ENCODE assay signal across 12 cellular contexts in the genomic region with DNA sequence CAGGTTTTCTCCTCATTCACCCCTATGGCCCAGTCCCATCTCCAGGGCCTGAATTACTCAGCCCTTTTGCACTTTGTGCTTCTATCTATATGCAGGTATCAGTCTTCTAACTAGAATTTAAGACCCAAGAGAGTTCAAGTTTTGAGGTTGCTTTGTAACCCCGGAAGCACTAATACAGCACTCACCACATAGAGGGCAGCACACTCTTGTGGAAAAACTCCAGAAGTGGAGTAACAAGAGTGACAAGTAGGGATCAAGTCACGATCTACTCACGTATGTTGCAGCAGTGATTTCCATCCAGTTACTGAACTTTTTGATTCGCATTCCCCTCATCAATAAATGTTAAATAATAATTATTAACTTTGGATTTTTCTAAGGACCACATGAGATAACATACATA.
DNase-seq lines count a peak whose midpoint lies in the region; ATAC-seq and TF ChIP-seq lines count a peak whose summit lies in the region.
"Had no signal": no experiment of that assay in that cellular context is flagged by ENCODE, and none has a peak within 500 bp of the region (broad histone marks: within the 10 kb centered on the region; RNA-seq: fewer than 3 reads in every experiment).

No MANE protein-coding gene starts in this region.

- H3K9me3 ChIP-seq in DND-41 (ENCODE audit: insufficient read depth, low read length, severe bottlenecking) (no peaks in the 10 kb centered on the region), Loucy (ENCODE audit: insufficient read depth, low read depth, low read length) (no peaks in the 10 kb centered on the region), gastroesophageal sphincter (peaks cover 0 to 4% (median 0%) of the 10 kb centered on the region in 3 donors)
- no peaks in the 10 kb centered on the region for H3K9me3 ChIP-seq in effector memory CD4-positive, alpha-beta T cell (ENCODE audit: control insufficient read depth, low read length)

- H2AFZ ChIP-seq in DND-41 (ENCODE audit: low read depth, low read length) (no peak overlapping the region), Loucy (ENCODE audit: low read length) (no peak overlapping the region)

- DNase-seq in DND-41 (no peak), myocyte (ENCODE audit: low read depth) (peak; percentile 35), RPMI8226 (no peak)
- no peak for DNase-seq in effector memory CD4-positive, alpha-beta T cell
- DNase-seq: activated naive CD4-positive, alpha-beta T cell; NCI-H1048; retina had no signal

- 0 out of 2 replicates have a peak, but pooled peaks cover 2% of the 10 kb centered on the region for H4K20me1 ChIP-seq in DND-41 (ENCODE audit: insufficient read depth, low read length)
- no peaks in the 10 kb centered on the region for H4K20me1 ChIP-seq in Loucy (ENCODE audit: insufficient read depth, low read length, poor library complexity, severe bottlenecking)

- no peak for TF ChIP-seq POLR2A in gastroesophageal sphincter (IDR thresholded peaks at IDR 0.05)

- H3K4me3 Mint-ChIP-seq in dendritic cell treated with granulocyte-macrophage colony-stimulating factor and Interleukin-4, amounts not matched to agents 40 ng/mL and 50 ng/mL, for 4 days, result no peak overlapping the region

- H3K27me3 ChIP-seq in DND-41 (ENCODE audit: insufficient read depth, low read length, poor library complexity) (no peaks in the 10 kb centered on the region), Loucy (ENCODE audit: insufficient read depth, low read length, poor library complexity, severe bottlenecking) (no peaks in the 10 kb centered on the region), gastroesophageal sphincter (no peaks in the 10 kb centered on the region)
- H3K27me3 ChIP-seq in effector memory CD4-positive, alpha-beta T cell (replicated peaks; ENCODE audit: control insufficient read depth, insufficient read depth, low read length, poor library complexity, severe bottlenecking), result no peaks in the 10 kb centered on the region

- no peaks in the 10 kb centered on the region; the same call in 1 of the 2 replicates for H3K79me2 ChIP-seq in DND-41 (ENCODE audit: insufficient read depth, low read length)
- no peaks in the 10 kb centered on the region for H3K79me2 ChIP-seq in Loucy (ENCODE audit: insufficient read depth, low read length)

- peak overlapping the region; percentile 44 for H3K27ac Mint-ChIP-seq in dendritic cell treated with granulocyte-macrophage colony-stimulating factor and Interleukin-4, amounts not matched to agents 40 ng/mL and 50 ng/mL, for 4 days

- no peaks in the 10 kb centered on the region for H3K36me3 ChIP-seq in DND-41 (ENCODE audit: insufficient read depth, low read length)
- peaks cover 17% of the 10 kb centered on the region; the same call in 1 of the 2 replicates for H3K36me3 ChIP-seq in Loucy (ENCODE audit: insufficient read depth, low read length)
- no peaks in the 10 kb centered on the region for H3K36me3 ChIP-seq in gastroesophageal sphincter
- no peaks in the 10 kb centered on the region for H3K36me3 ChIP-seq in effector memory CD4-positive, alpha-beta T cell (ENCODE audit: control insufficient read depth, insufficient read depth, low read length)

- WGBS in gastroesophageal sphincter (ENCODE audit: low coverage in 1 of 2), 2 donors, result 96 to 97% methylated on average over 3 to 4 of the region's 4 CpGs

- H3K9me2 ChIP-seq in Loucy (replicated peaks; ENCODE audit: low read depth, low read length), result no peaks in the 10 kb centered on the region

- H3K4me3 ChIP-seq in DND-41 (ENCODE audit: low read depth in 1 of 2, low read length in 2 of 2), result no peak overlapping the region
- no peak overlapping the region for H3K4me3 ChIP-seq in Loucy (ENCODE audit: low read length, poor library complexity, severe bottlenecking)
- H3K4me3 ChIP-seq in gastroesophageal sphincter, result no peak overlapping the region
- H3K4me3 ChIP-seq in effector memory CD4-positive, alpha-beta T cell (ENCODE audit: insufficient read depth, low read depth, low read length, poor library complexity, severe bottlenecking), result no peak overlapping the region
- H3K4me3 ChIP-seq: SK-N-MC had no signal

- TF ChIP-seq EP300 in gastroesophageal sphincter (IDR thresholded peaks at IDR 0.05), result no peak

- no peaks in the 10 kb centered on the region for H3K9me3 Mint-ChIP-seq in dendritic cell treated with granulocyte-macrophage colony-stimulating factor and Interleukin-4, amounts not matched to agents 40 ng/mL and 50 ng/mL, for 4 days

- peaks cover 11% of the 10 kb centered on the region for H3K36me3 Mint-ChIP-seq in dendritic cell treated with granulocyte-macrophage colony-stimulating factor and Interleukin-4, amounts not matched to agents 40 ng/mL and 50 ng/mL, for 4 days (ENCODE audit: low read depth)

- H3K4me1 Mint-ChIP-seq in dendritic cell treated with granulocyte-macrophage colony-stimulating factor and Interleukin-4, amounts not matched to agents 40 ng/mL and 50 ng/mL, for 4 days (ENCODE audit: low read depth), result peaks cover 48% of the 10 kb centered on the region

- H3K27me3 Mint-ChIP-seq in dendritic cell treated with granulocyte-macrophage colony-stimulating factor and Interleukin-4, amounts not matched to agents 40 ng/mL and 50 ng/mL, for 4 days, result no peaks in the 10 kb centered on the region

- no peak overlapping the region for H3K4me2 ChIP-seq in DND-41 (ENCODE audit: insufficient read depth, low read length)
- H3K4me2 ChIP-seq in Loucy (ENCODE audit: low read depth, low read length, poor library complexity, severe bottlenecking), result no peak overlapping the region

- H3K9ac ChIP-seq in DND-41 (ENCODE audit: low read depth, low read length) (no peak overlapping the region), Loucy (ENCODE audit: low read depth, low read length, poor library complexity, severe bottlenecking) (no peak overlapping the region)

- no peak overlapping the region for H3K27ac ChIP-seq in DND-41 (ENCODE audit: low read length)
- H3K27ac ChIP-seq in gastroesophageal sphincter, result no peak overlapping the region
- no peak overlapping the region for H3K27ac ChIP-seq in effector memory CD4-positive, alpha-beta T cell (ENCODE audit: insufficient read depth, low read length, poor library complexity, severe bottlenecking)
- H3K27ac ChIP-seq: SK-N-MC had no signal

- H3F3A ChIP-seq in Loucy (ENCODE audit: low read depth), result no peaks in the 10 kb centered on the region

- intact Hi-C loops in dendritic cell treated with granulocyte-macrophage colony-stimulating factor and Interleukin-4, amounts not matched to agents 40 ng/mL and 50 ng/mL, for 4 days (cut with micrococcal nuclease), result no loop called here

- TF ChIP-seq CTCF in DND-41 (IDR thresholded peaks at IDR 0.05; ENCODE audit: borderline replicate concordance, extremely low read depth, low read length, poor library complexity, severe bottlenecking) (peak; percentile 28), Loucy (conservative IDR thresholded peaks at IDR 0.05; ENCODE audit: low read length) (peak; percentile 67), gastroesophageal sphincter (IDR thresholded peaks at IDR 0.05) (no peak)

- H3K4me1 ChIP-seq in DND-41 (ENCODE audit: insufficient read depth, low read length) (no peaks in the 10 kb centered on the region), Loucy (ENCODE audit: insufficient read depth, low read length, poor library complexity, severe bottlenecking) (peaks cover 3% of the 10 kb centered on the region), gastroesophageal sphincter (no peaks in the 10 kb centered on the region)
- H3K4me1 ChIP-seq in effector memory CD4-positive, alpha-beta T cell (ENCODE audit: control insufficient read depth, insufficient read depth, low read length, poor library complexity, severe bottlenecking), result no peaks in the 10 kb centered on the region

- ATAC-seq in DND-41 (ENCODE audit: insufficient read depth, low read depth), result no peak
- no peak for ATAC-seq in gastroesophageal sphincter
- ATAC-seq in GM21526 (IDR thresholded peaks at IDR 0.05; ENCODE audit: low FRiP score, unreplicated experiment), result no peak

Comparison
In these comparisons a context has a peak if more than half of its experiments do, and no peak if none do; other contexts are left out.
1. CTCF ChIP-seq: peak in DND-41 (single experiment) and Loucy (single experiment); none in gastroesophageal sphincter (0 of 4).